Comparison of ENCODE assay signal across 8 cellular contexts in genomic region chr22:37283393-37283937, GRCh38. TPM values are rescaled to one million over a fixed set of nuclear protein-coding genes. Genes with fewer than 3 reads are reported as not detected.
DNase-seq lines count a peak whose midpoint lies in the region; ATAC-seq and TF ChIP-seq lines count a peak whose summit lies in the region.

No MANE protein-coding gene starts in this region.

- H2AFZ ChIP-seq in PC-3 (ENCODE audit: low read length), result no peak overlapping the region

- H3K9me2 ChIP-seq in PC-3 (replicated peaks; ENCODE audit: low read length), result no peaks in the 10 kb centered on the region

- H3K27ac Mint-ChIP-seq in T-cell, result peak overlapping the region; percentile 98 to 99

- peak; percentile 59 for DNase-seq in GM10266 (ENCODE audit: extremely low spot score)
- DNase-seq in T-cell, result peak in 26 of 34 experiments; percentile 27 to 76 (median 50)
- DNase-seq in choroid plexus epithelial cell (ENCODE audit: low read depth), result no peak
- peak; percentile 58 for DNase-seq in pons (ENCODE audit: low spot score)
- no peak for DNase-seq in PC-3

- H3K4me2 ChIP-seq in PC-3 (ENCODE audit: low read length), result no peak overlapping the region

- H3K27me3 Mint-ChIP-seq in T-cell, result no peaks in the 10 kb centered on the region

- peaks cover 16% of the 10 kb centered on the region for H3K4me1 ChIP-seq in PC-3 (ENCODE audit: insufficient read depth, low read length)

- H4K20me1 ChIP-seq in PC-3 (ENCODE audit: low read length), result no peaks in the 10 kb centered on the region

- BruUV-seq in PC-3 (replicated peaks; lab: Mats Ljungman, UMichigan), result no TSS peak

- H3K4me3 ChIP-seq in choroid plexus epithelial cell (ENCODE audit: low read depth, low read length), result no peak overlapping the region
- H3K4me3 ChIP-seq in PC-3 (ENCODE audit: low read length), result no peak overlapping the region

- intact Hi-C loops in PC-3 (cut with micrococcal nuclease), result no loop called here

- CTCF ChIA-PET in T-cell (lab: Charles Lee) (interaction anchor here in 1 of 2 donors (0.7 kb wide), 1 partner anchor 22 kb away, joined by 7 read pairs; no protein-coding TSS in a partner anchor), PC-3 (lab: Charles Lee) (no interaction called here)

- H3K4me1 Mint-ChIP-seq in T-cell, result peaks cover 47 to 74% (median 73%) of the 10 kb centered on the region in 3 donors

- TF ChIP-seq CTCF in GM10266 (IDR thresholded peaks at IDR 0.05; ENCODE audit: control insufficient read depth, insufficient read depth, low read depth, missing control alignments), result peak; percentile 47
- peak; percentile 69 for TF ChIP-seq CTCF in choroid plexus epithelial cell (conservative IDR thresholded peaks at IDR 0.05; ENCODE audit: low read depth, low read length)
- TF ChIP-seq CTCF in PC-3 (conservative IDR thresholded peaks at IDR 0.05; ENCODE audit: low read depth, low read length), result no peak

- ATAC-seq in T-cell (replicated peaks in 1 of 4), result peak in 2 of 4 experiments; percentile 34 to 45
- ATAC-seq in HG02840 (IDR thresholded peaks at IDR 0.05; ENCODE audit: low FRiP score, unreplicated experiment), result no peak
- ATAC-seq in PC-3, result no peak
- ATAC-seq in GM21723 (IDR thresholded peaks at IDR 0.05; ENCODE audit: unreplicated experiment), result no peak
- no peak for ATAC-seq in GM19397 (IDR thresholded peaks at IDR 0.05; ENCODE audit: unreplicated experiment)

- no peaks in the 10 kb centered on the region for H3K9me3 ChIP-seq in PC-3 (ENCODE audit: low read length)

- H3K9ac ChIP-seq in PC-3 (ENCODE audit: low read length), result no peak overlapping the region

- peak overlapping the region; percentile 94 to 98 (median 95) for H3K4me3 Mint-ChIP-seq in T-cell

- POLR2A ChIA-PET in T-cell (lab: Charles Lee) (no interaction called here), PC-3 (lab: Charles Lee; ENCODE audit: unreplicated experiment) (no interaction called here)

- no peaks in the 10 kb centered on the region for H3K9me3 Mint-ChIP-seq in T-cell

- no peaks in the 10 kb centered on the region for H3K36me3 ChIP-seq in PC-3 (ENCODE audit: low read depth, low read length)

- H3K36me3 Mint-ChIP-seq in T-cell, result peaks cover 25% of the 10 kb centered on the region

- no peaks in the 10 kb centered on the region for H3K27me3 ChIP-seq in PC-3 (ENCODE audit: low read length)

- no peaks in the 10 kb centered on the region for H3K79me2 ChIP-seq in PC-3 (ENCODE audit: low read length)

- H3F3A ChIP-seq in PC-3 (ENCODE audit: low read length, unreplicated experiment), result no peaks in the 10 kb centered on the region

- H3K27ac ChIP-seq in PC-3 (ENCODE audit: low read length), result no peak overlapping the region

RNA-seq across cellular contexts. Expression of gene CYTH4, which starts 1.2 kb away (rescaled TPM):
- 100 to 1,000 TPM; 146 to 181 (median 151) TPM for total RNA-seq in T-cell
- 1.9 and 4.6 TPM in 2 replicates for total RNA-seq in PC-3 (2014; rRNA removed)

RNA-seq across cellular contexts. Expression of gene RAC2, which starts 39.4 kb away (rescaled TPM):
- 100 to 1,000 TPM; 353 to 413 (median 385) TPM for total RNA-seq in T-cell
- 50.5 and 54.5 TPM in 2 replicates for total RNA-seq in PC-3 (2014; rRNA removed)

Comparison
In these comparisons a context has a peak if more than half of its experiments do, and no peak if none do; other contexts are left out.
1. DNase-seq: peak in GM10266 (single experiment), T-cell (26 of 34) and pons (single experiment); none in choroid plexus epithelial cell (single experiment) and PC-3 (single experiment).
2. RNA of gene CYTH4, which starts 1.2 kb away (total RNA-seq): 146 to 181 TPM in T-cell; 1.9 to 4.6 TPM in PC-3; every median in the first group is over 10 times any median in the second.